1 cellular context compared by ENCODE assay signal in the genomic region with DNA sequence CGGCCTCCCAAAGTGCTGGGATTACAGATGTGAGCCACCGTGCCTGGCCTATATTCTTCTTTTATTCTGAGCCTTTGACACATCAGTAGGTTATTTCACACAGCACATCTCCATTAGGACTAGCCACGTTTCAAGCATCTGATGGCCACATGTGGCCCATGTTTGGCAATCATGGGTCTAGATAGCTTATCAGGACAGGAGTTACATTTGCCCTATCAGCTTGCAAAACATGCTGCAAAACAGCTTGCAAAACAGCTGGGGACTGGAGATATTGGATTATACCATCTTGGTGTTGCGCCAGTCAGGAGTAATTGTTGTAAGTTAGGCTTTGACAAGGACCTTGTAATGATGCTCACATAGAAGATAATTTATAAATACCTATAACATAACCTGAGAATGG.
A peak's percentile ranks its signal among the peaks of the same experiment; 100 is the strongest.
TF ChIP-seq lines count a peak whose summit lies in the region.

No MANE protein-coding gene starts in this region.

TF ChIP-seq in K562, 482 proteins besides CTCF, POLR2A, EP300 and RAD21 (continued from another document and continues in another):
- no peak for TF ChIP-seq ZBTB34 (CRISPR knock-in tag; IDR thresholded peaks at IDR 0.05)
- peak; percentile 91 for TF ChIP-seq STAT5A (IDR thresholded peaks at IDR 0.05; ENCODE audit: borderline replicate concordance, low read length)
- TF ChIP-seq RBM39 (optimal IDR thresholded peaks at IDR 0.05; ENCODE audit: low read depth, low read length), result no peak
- no peak for TF ChIP-seq ZNF586 (CRISPR knock-in tag; conservative IDR thresholded peaks at IDR 0.05)
- TF ChIP-seq ILK (tag; IDR thresholded peaks at IDR 0.05; ENCODE audit: borderline replicate concordance, low read depth), result no peak
- TF ChIP-seq NEUROD1 (IDR thresholded peaks at IDR 0.05; ENCODE audit: borderline replicate concordance, low read depth, low read length, partially characterized antibody), result no peak
- TF ChIP-seq, protein P1, sequence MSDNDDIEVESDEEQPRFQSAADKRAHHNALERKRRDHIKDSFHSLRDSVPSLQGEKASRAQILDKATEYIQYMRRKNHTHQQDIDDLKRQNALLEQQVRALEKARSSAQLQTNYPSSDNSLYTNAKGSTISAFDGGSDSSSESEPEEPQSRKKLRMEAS (CRISPR knock-in tag; IDR thresholded peaks at IDR 0.05), result 0 out of 2 replicates have a peak, but pooled peaks have one; percentile 56
- TF ChIP-seq DDX20 (tag; IDR thresholded peaks at IDR 0.05; ENCODE audit: low read depth), result no peak
- 0 out of 2 replicates have a peak, but pooled peaks have one; percentile 29 for TF ChIP-seq ETV1 (tag; conservative IDR thresholded peaks at IDR 0.05; ENCODE audit: low read depth)
- TF ChIP-seq, protein P2, sequence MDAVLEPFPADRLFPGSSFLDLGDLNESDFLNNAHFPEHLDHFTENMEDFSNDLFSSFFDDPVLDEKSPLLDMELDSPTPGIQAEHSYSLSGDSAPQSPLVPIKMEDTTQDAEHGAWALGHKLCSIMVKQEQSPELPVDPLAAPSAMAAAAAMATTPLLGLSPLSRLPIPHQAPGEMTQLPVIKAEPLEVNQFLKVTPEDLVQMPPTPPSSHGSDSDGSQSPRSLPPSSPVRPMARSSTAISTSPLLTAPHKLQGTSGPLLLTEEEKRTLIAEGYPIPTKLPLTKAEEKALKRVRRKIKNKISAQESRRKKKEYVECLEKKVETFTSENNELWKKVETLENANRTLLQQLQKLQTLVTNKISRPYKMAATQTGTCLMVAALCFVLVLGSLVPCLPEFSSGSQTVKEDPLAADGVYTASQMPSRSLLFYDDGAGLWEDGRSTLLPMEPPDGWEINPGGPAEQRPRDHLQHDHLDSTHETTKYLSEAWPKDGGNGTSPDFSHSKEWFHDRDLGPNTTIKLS (IDR thresholded peaks at IDR 0.05; ENCODE audit: borderline replicate concordance, low read depth), result peak; percentile 69
- TF ChIP-seq NCOA1 (IDR thresholded peaks at IDR 0.05; ENCODE audit: low read depth), result peak; percentile 73; the same call in 1 of the 2 replicates
- peak; percentile 63; the same call in 1 of the 2 replicates for TF ChIP-seq THRB (CRISPR knock-in tag; conservative IDR thresholded peaks at IDR 0.05)
- TF ChIP-seq KHSRP (IDR thresholded peaks at IDR 0.05), result peak; percentile 77; the same call in 1 of the 2 replicates
- TF ChIP-seq FOXP4 (CRISPR knock-in tag; IDR thresholded peaks at IDR 0.05; ENCODE audit: borderline replicate concordance), result no peak
- peak; percentile 34 for TF ChIP-seq TAF9B (IDR thresholded peaks at IDR 0.05; ENCODE audit: partially characterized antibody)
- no peak for TF ChIP-seq DNMT1 (IDR thresholded peaks at IDR 0.05)
- peak; percentile 60; the same call in 1 of the 2 replicates for TF ChIP-seq POLR2H (tag; IDR thresholded peaks at IDR 0.05; ENCODE audit: low read depth)
- no peak for TF ChIP-seq ZBTB1 (CRISPR knock-in tag; IDR thresholded peaks at IDR 0.05; ENCODE audit: borderline replicate concordance, low read depth)
- TF ChIP-seq SMARCA4 (IDR thresholded peaks at IDR 0.05), result peak; percentile 95
- no peak for TF ChIP-seq SMARCA5 (IDR thresholded peaks at IDR 0.05)
- TF ChIP-seq MAZ (CRISPR knock-in tag; conservative IDR thresholded peaks at IDR 0.05 in 1 of 2, IDR thresholded peaks at IDR 0.05 in 1 of 2), result no peak
- TF ChIP-seq, protein P3, sequence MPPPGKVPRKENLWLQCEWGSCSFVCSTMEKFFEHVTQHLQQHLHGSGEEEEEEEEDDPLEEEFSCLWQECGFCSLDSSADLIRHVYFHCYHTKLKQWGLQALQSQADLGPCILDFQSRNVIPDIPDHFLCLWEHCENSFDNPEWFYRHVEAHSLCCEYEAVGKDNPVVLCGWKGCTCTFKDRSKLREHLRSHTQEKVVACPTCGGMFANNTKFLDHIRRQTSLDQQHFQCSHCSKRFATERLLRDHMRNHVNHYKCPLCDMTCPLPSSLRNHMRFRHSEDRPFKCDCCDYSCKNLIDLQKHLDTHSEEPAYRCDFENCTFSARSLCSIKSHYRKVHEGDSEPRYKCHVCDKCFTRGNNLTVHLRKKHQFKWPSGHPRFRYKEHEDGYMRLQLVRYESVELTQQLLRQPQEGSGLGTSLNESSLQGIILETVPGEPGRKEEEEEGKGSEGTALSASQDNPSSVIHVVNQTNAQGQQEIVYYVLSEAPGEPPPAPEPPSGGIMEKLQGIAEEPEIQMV (tag; conservative IDR thresholded peaks at IDR 0.05; ENCODE audit: low read depth), result no peak
- TF ChIP-seq, protein P4, sequence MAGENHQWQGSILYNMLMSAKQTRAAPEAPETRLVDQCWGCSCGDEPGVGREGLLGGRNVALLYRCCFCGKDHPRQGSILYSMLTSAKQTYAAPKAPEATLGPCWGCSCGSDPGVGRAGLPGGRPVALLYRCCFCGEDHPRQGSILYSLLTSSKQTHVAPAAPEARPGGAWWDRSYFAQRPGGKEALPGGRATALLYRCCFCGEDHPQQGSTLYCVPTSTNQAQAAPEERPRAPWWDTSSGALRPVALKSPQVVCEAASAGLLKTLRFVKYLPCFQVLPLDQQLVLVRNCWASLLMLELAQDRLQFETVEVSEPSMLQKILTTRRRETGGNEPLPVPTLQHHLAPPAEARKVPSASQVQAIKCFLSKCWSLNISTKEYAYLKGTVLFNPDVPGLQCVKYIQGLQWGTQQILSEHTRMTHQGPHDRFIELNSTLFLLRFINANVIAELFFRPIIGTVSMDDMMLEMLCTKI (IDR thresholded peaks at IDR 0.05; ENCODE audit: partially characterized antibody), result no peak
- TF ChIP-seq, protein P5, sequence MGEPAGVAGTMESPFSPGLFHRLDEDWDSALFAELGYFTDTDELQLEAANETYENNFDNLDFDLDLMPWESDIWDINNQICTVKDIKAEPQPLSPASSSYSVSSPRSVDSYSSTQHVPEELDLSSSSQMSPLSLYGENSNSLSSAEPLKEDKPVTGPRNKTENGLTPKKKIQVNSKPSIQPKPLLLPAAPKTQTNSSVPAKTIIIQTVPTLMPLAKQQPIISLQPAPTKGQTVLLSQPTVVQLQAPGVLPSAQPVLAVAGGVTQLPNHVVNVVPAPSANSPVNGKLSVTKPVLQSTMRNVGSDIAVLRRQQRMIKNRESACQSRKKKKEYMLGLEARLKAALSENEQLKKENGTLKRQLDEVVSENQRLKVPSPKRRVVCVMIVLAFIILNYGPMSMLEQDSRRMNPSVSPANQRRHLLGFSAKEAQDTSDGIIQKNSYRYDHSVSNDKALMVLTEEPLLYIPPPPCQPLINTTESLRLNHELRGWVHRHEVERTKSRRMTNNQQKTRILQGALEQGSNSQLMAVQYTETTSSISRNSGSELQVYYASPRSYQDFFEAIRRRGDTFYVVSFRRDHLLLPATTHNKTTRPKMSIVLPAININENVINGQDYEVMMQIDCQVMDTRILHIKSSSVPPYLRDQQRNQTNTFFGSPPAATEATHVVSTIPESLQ (CRISPR knock-in tag; IDR thresholded peaks at IDR 0.05), result no peak
- TF ChIP-seq MTA1 (IDR thresholded peaks at IDR 0.05; ENCODE audit: borderline replicate concordance), result peak; percentile 62
- no peak for TF ChIP-seq ZKSCAN3 (CRISPR knock-in tag; IDR thresholded peaks at IDR 0.05)
- peak; percentile 85 for TF ChIP-seq TFAP4 (CRISPR knock-in tag; IDR thresholded peaks at IDR 0.05; ENCODE audit: borderline replicate concordance)
- peak; percentile 76; the same call in 1 of the 2 replicates for TF ChIP-seq LEF1 (IDR thresholded peaks at IDR 0.05)
- TF ChIP-seq ZZZ3 (IDR thresholded peaks at IDR 0.05), result no peak
- 0 out of 2 replicates have a peak, but pooled peaks have one; percentile 36 for TF ChIP-seq MEF2D (tag; conservative IDR thresholded peaks at IDR 0.05; ENCODE audit: low read depth)
- no peak for TF ChIP-seq PCBP2 (IDR thresholded peaks at IDR 0.05; ENCODE audit: low read depth, low read length, poor library complexity, severe bottlenecking)
- TF ChIP-seq ZNF785 (CRISPR knock-in tag; IDR thresholded peaks at IDR 0.05), result no peak
- TF ChIP-seq, protein P6, sequence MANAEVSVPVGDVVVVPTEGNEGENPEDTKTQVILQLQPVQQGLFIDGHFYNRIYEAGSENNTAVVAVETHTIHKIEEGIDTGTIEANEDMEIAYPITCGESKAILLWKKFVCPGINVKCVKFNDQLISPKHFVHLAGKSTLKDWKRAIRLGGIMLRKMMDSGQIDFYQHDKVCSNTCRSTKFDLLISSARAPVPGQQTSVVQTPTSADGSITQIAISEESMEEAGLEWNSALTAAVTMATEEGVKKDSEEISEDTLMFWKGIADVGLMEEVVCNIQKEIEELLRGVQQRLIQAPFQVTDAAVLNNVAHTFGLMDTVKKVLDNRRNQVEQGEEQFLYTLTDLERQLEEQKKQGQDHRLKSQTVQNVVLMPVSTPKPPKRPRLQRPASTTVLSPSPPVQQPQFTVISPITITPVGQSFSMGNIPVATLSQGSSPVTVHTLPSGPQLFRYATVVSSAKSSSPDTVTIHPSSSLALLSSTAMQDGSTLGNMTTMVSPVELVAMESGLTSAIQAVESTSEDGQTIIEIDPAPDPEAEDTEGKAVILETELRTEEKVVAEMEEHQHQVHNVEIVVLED (CRISPR knock-in tag; IDR thresholded peaks at IDR 0.05), result no peak; the same call in 1 of the 2 replicates
- TF ChIP-seq TCFL5 (CRISPR knock-in tag; conservative IDR thresholded peaks at IDR 0.05), result no peak
- TF ChIP-seq HNRNPK (IDR thresholded peaks at IDR 0.05; ENCODE audit: low read depth, low read length, poor library complexity, severe bottlenecking), result no peak
- no peak for TF ChIP-seq NFE2L1 (tag; IDR thresholded peaks at IDR 0.05; ENCODE audit: borderline replicate concordance, low read depth)
- peak; percentile 76 for TF ChIP-seq EP400 (IDR thresholded peaks at IDR 0.05)
- TF ChIP-seq ARNT (IDR thresholded peaks at IDR 0.05), result peak in 1 of 2 experiments; percentile 71; a peak in 1 of 4 replicates
- peak in 1 of 2 experiments; percentile 88; a peak in 2 of 4 replicates for TF ChIP-seq TBL1XR1 (IDR thresholded peaks at IDR 0.05; ENCODE audit: low read length in 2 of 2)
- TF ChIP-seq ARID1B (IDR thresholded peaks at IDR 0.05), result peak; percentile 99
- TF ChIP-seq, protein P7, sequence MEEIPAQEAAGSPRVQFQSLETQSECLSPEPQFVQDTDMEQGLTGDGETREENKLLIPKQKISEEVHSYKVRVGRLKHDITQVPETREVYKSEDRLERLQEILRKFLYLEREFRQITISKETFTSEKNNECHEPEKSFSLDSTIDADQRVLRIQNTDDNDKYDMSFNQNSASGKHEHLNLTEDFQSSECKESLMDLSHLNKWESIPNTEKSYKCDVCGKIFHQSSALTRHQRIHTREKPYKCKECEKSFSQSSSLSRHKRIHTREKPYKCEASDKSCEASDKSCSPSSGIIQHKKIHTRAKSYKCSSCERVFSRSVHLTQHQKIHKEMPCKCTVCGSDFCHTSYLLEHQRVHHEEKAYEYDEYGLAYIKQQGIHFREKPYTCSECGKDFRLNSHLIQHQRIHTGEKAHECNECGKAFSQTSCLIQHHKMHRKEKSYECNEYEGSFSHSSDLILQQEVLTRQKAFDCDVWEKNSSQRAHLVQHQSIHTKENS (CRISPR knock-in tag; IDR thresholded peaks at IDR 0.05), result no peak
- TF ChIP-seq NFIX (CRISPR knock-in tag; IDR thresholded peaks at IDR 0.05; ENCODE audit: low read depth), result no peak
- TF ChIP-seq MYBL2 (IDR thresholded peaks at IDR 0.05; ENCODE audit: low read depth), result no peak
- no peak for TF ChIP-seq MYBL2 (CRISPR knock-in tag; IDR thresholded peaks at IDR 0.05; ENCODE audit: borderline replicate concordance)
- no peak for TF ChIP-seq ZNF134 (CRISPR knock-in tag; conservative IDR thresholded peaks at IDR 0.05)
